In genomic region chr4:81153714-81154323, GRCh38 we compare ENCODE assay signal across 8 cellular contexts.
DNase-seq lines count a peak whose midpoint lies in the region; ATAC-seq and TF ChIP-seq lines count a peak whose summit lies in the region.
"Not testable (repeated sequence)": the region's sequence is repeated elsewhere in the genome, so short reads cannot be mapped to it uniquely, and the experiment has no call there.

No MANE protein-coding gene starts in this region.

- POLR2A ChIA-PET in AG04450 (lab: Yijun Ruan, JAX); activated CD8-positive, alpha-beta T cell treated with anti-CD3 and anti-CD28 coated beads for 36 hours (lab: Charles Lee): not testable (repeated sequence)

- H3K9me3 ChIP-seq in AG04450 (ENCODE audit: control insufficient read depth, insufficient read depth, low read length); HUES48 (ENCODE audit: control insufficient read depth, insufficient read depth, low read length): not testable (repeated sequence)

- peak overlapping the region; percentile 39 for H3K27ac Mint-ChIP-seq in activated CD8-positive, alpha-beta T cell treated with anti-CD3 and anti-CD28 coated beads for 36 hours
- H3K27ac Mint-ChIP-seq in brain, result peak overlapping the region in 2 of 5 experiments; percentile 59 to 69
- peak overlapping the region; percentile 54 for H3K27ac Mint-ChIP-seq in glutamatergic neuron (ENCODE audit: unreplicated experiment)
- H3K27ac Mint-ChIP-seq in mesothelial cell of epicardium, result peak overlapping the region; percentile 64

- not testable (repeated sequence) for H3K36me3 ChIP-seq in HUES48 (ENCODE audit: control insufficient read depth, insufficient read depth, low read length)

- CTCF ChIA-PET in AG04450 (lab: Charles Lee), result interaction anchor here (0.7 kb wide), 1 partner anchor 83 kb away, joined by 3 read pairs; no protein-coding TSS in a partner anchor
- CTCF ChIA-PET in activated CD8-positive, alpha-beta T cell treated with anti-CD3 and anti-CD28 coated beads for 36 hours (lab: Charles Lee), result interaction anchor here (0.7 kb wide), 1 partner anchor 88 kb away, joined by 3 read pairs; no protein-coding TSS in a partner anchor

- not testable (repeated sequence) for H3K27me3 ChIP-seq in AG04450 (ENCODE audit: control insufficient read depth, insufficient read depth, low read length); HUES48 (ENCODE audit: control insufficient read depth, insufficient read depth, low read length)

- not testable (repeated sequence) for H3K36me3 Mint-ChIP-seq in activated CD8-positive, alpha-beta T cell treated with anti-CD3 and anti-CD28 coated beads for 36 hours (ENCODE audit: low read depth); brain; mesothelial cell of epicardium
- H3K36me3 Mint-ChIP-seq in glutamatergic neuron (ENCODE audit: unreplicated experiment), result peaks cover 16% of the 10 kb centered on the region

- not testable (repeated sequence) for H3K4me1 ChIP-seq in HUES48 (ENCODE audit: control insufficient read depth, insufficient read depth, low read length)

- H3K9ac ChIP-seq in HUES48 (ENCODE audit: low read depth, low read length), result peak overlapping the region; percentile 85

- H3K4me3 Mint-ChIP-seq in activated CD8-positive, alpha-beta T cell treated with anti-CD3 and anti-CD28 coated beads for 36 hours, result peak overlapping the region; percentile 70
- H3K4me3 Mint-ChIP-seq in brain (peak overlapping the region in 4 of 5 experiments; percentile 51 to 74 (median 60)), glutamatergic neuron (ENCODE audit: unreplicated experiment) (peak overlapping the region; percentile 57), mesothelial cell of epicardium (peak overlapping the region; percentile 79)

- not testable (repeated sequence) for H3K27ac ChIP-seq in AG04450 (ENCODE audit: low read depth, low read length); HUES48 (ENCODE audit: low read depth, low read length)

- H3K27me3 Mint-ChIP-seq in activated CD8-positive, alpha-beta T cell treated with anti-CD3 and anti-CD28 coated beads for 36 hours; brain; glutamatergic neuron (ENCODE audit: unreplicated experiment); mesothelial cell of epicardium (ENCODE audit: low read depth): not testable (repeated sequence)

- not testable (repeated sequence) for TF ChIP-seq CTCF in AG04450 (IDR thresholded peaks at IDR 0.05; ENCODE audit: low read depth, low read length); activated CD8-positive, alpha-beta T cell treated with anti-CD3 and anti-CD28 coated beads for 36 hours (IDR thresholded peaks at IDR 0.05); brain (conservative IDR thresholded peaks at IDR 0.05); glutamatergic neuron (IDR thresholded peaks at IDR 0.05; ENCODE audit: partially characterized antibody, unreplicated experiment); mesothelial cell of epicardium (IDR thresholded peaks at IDR 0.05; ENCODE audit: unreplicated experiment)

- not testable (repeated sequence) for H3K9me3 Mint-ChIP-seq in activated CD8-positive, alpha-beta T cell treated with anti-CD3 and anti-CD28 coated beads for 36 hours; glutamatergic neuron (ENCODE audit: unreplicated experiment)
- H3K9me3 Mint-ChIP-seq in brain (peaks cover 5 to 27% (median 19%) of the 10 kb centered on the region in 5 experiments), mesothelial cell of epicardium (peaks cover 15% of the 10 kb centered on the region)

- not testable (repeated sequence) for ATAC-seq in activated CD8-positive, alpha-beta T cell treated with anti-CD3 and anti-CD28 coated beads for 36 hours

- H3K4me3 ChIP-seq in AG04450 (ENCODE audit: low read depth, low read length), result 0 out of 2 replicates have a peak overlapping the region, but pooled peaks have one; percentile 13
- peak overlapping the region; percentile 69 for H3K4me3 ChIP-seq in HUES48 (ENCODE audit: low read depth, low read length)

- intact Hi-C loops in activated CD8-positive, alpha-beta T cell treated with anti-CD3 and anti-CD28 coated beads for 36 hours (cut with micrococcal nuclease), result not testable (repeated sequence)

- not testable (repeated sequence) for H3K4me1 Mint-ChIP-seq in activated CD8-positive, alpha-beta T cell treated with anti-CD3 and anti-CD28 coated beads for 36 hours (ENCODE audit: low read depth); brain; glutamatergic neuron (ENCODE audit: low read depth, unreplicated experiment); mesothelial cell of epicardium

- DNase-seq in AG04450 (ENCODE audit: low read depth, low spot score); glutamatergic neuron: not testable (repeated sequence)
- DNase-seq in NCI-H748 (lab: John Stamatoyannopoulos, UW; ENCODE audit: unreplicated experiment), result peak; percentile 40
- peak; percentile 13 for DNase-seq in activated CD8-positive, alpha-beta T cell treated with anti-CD3 and anti-CD28 coated beads for 36 hours
- peak in 1 of 2 experiments; percentile 35 for DNase-seq in mesothelial cell of epicardium (ENCODE audit: low spot score in 2 of 2, unreplicated experiment in 2 of 2)
- peak; percentile 5 for DNase-seq in stimulated activated CD4-positive, alpha-beta T cell treated with anti-CD3 and anti-CD28 coated beads, Interleukin-4, amount 100 ng/mL, for 1 hour
